18 cellular contexts compared by ENCODE assay signal in the genomic region with DNA sequence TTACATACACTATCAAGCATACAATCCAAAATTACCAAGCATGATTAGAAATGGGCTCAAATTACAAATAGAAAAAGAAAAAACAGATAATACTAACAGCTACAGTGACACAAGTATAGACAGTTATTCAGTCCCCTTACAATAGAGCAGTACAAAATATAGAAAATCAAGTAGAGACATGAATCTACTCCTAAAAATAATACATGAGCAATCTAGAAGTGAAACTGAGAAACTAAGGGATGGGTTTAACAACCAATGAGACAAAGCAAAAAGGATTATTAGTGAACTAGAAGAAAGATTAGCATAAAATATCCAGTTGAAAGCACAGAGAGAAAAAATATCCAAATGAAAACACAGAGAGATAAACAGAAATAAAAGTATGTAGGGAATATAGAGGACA.
DNase-seq lines count a peak whose midpoint lies in the region; ATAC-seq lines count a peak whose summit lies in the region.
"Had no signal": no experiment of that assay in that cellular context is flagged by ENCODE, and none has a peak within 500 bp of the region (broad histone marks: within the 10 kb centered on the region; RNA-seq: fewer than 3 reads in every experiment).

No MANE protein-coding gene starts in this region.

- peaks cover 8% of the 10 kb centered on the region for H3K4me1 ChIP-seq in neuron (ENCODE audit: insufficient read depth, low read length)

- no peak for DNase-seq in activated CD4-positive, alpha-beta T cell treated with anti-CD3 and anti-CD28 coated beads for 4 hours
- DNase-seq in NAMALWA (ENCODE audit: low spot score) (no peak), DMS 273 (lab: John Stamatoyannopoulos, UW; ENCODE audit: unreplicated experiment) (no peak)
- DNase-seq: Calu3; CD4-positive, CD25-positive, alpha-beta regulatory T cell; GF-D8; H7; KBM-7; NCI-H1092; NCI-H187; NCI-H446 treated with DMSO at 0.1 percent for 48 hours; NCI-H774; SK-N-SH; T-helper 1 cell had no signal

- no peak overlapping the region for H3K4me3 ChIP-seq in neuron (ENCODE audit: low read length)

- no peaks in the 10 kb centered on the region for H3K27me3 ChIP-seq in neuron (ENCODE audit: insufficient read depth, low read length)

- ATAC-seq in GM18519 (IDR thresholded peaks at IDR 0.05; ENCODE audit: low FRiP score, unreplicated experiment): peak; percentile 80
- ATAC-seq in GM21360 (IDR thresholded peaks at IDR 0.05; ENCODE audit: unreplicated experiment): peak; percentile 75
- peak; percentile 52 for ATAC-seq in HG03439 (IDR thresholded peaks at IDR 0.05; ENCODE audit: unreplicated experiment)

- no peaks in the 10 kb centered on the region for H3K9me3 ChIP-seq in neuron (ENCODE audit: low read length)
- H3K9me3 ChIP-seq: SK-N-SH had no signal

- peak overlapping the region; percentile 36 for H2AFZ ChIP-seq in neuron (ENCODE audit: low read depth, low read length)

- no peaks in the 10 kb centered on the region for H3K36me3 ChIP-seq in neuron (ENCODE audit: insufficient read depth, low read length)
